Comparison of ENCODE assay signal across 2 cellular contexts in the genomic region with DNA sequence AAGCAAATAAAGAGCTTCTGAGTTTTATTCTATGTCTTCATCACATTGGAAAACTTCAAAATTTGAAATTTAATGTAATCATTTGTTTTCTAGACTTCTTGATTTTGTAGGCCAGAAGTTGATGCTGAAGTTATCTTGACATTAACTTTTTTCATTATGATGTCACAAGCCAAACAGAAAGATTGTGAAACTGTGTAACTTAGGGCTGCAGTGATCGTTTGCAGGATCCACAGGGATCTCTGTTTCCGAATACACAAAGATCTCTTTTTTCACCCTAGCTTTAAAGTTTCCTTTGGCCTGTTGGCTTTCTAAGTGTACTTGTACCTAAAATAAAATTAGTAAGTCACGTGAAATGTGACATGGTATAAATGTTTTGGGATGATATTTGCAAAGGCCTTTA.
TF ChIP-seq lines count a peak whose summit lies in the region.

No MANE protein-coding gene starts in this region.

TF ChIP-seq in SK-N-SH, 30 proteins besides CTCF, POLR2A, EP300 and RAD21 (continued from another document):
- no peak for TF ChIP-seq IRF3 (IDR thresholded peaks at IDR 0.05; ENCODE audit: low read depth, low read length)
- no peak for TF ChIP-seq MEF2A (IDR thresholded peaks at IDR 0.05; ENCODE audit: borderline replicate concordance, low read depth)
- TF ChIP-seq GATA2 (CRISPR knock-in tag; IDR thresholded peaks at IDR 0.05), result no peak
- TF ChIP-seq MAX (IDR thresholded peaks at IDR 0.05; ENCODE audit: low read depth), result no peak
- no peak for TF ChIP-seq JUND (IDR thresholded peaks at IDR 0.05)
- TF ChIP-seq TAF1 (IDR thresholded peaks at IDR 0.05; ENCODE audit: borderline replicate concordance, low read depth, low read length), result no peak
- TF ChIP-seq GABPA (IDR thresholded peaks at IDR 0.05; ENCODE audit: low read depth), result no peak
- TF ChIP-seq REST (IDR thresholded peaks at IDR 0.05; ENCODE audit: low read depth, low read length), result no peak
- TF ChIP-seq ELF1 (IDR thresholded peaks at IDR 0.05), result no peak
- TF ChIP-seq, protein P1, sequence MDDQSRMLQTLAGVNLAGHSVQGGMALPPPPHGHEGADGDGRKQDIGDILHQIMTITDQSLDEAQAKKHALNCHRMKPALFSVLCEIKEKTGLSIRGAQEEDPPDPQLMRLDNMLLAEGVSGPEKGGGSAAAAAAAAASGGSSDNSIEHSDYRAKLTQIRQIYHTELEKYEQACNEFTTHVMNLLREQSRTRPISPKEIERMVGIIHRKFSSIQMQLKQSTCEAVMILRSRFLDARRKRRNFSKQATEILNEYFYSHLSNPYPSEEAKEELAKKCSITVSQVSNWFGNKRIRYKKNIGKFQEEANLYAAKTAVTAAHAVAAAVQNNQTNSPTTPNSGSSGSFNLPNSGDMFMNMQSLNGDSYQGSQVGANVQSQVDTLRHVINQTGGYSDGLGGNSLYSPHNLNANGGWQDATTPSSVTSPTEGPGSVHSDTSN (IDR thresholded peaks at IDR 0.05), result no peak

TF ChIP-seq in SK-N-SH treated with all-trans-retinoic acid at 6 μM for 48 hours, 23 proteins besides CTCF, POLR2A, EP300 and RAD21 (continued from another document):
- TF ChIP-seq TSHZ2 (CRISPR knock-in tag; IDR thresholded peaks at IDR 0.05) (no peak), GLIS3 (CRISPR knock-in tag; IDR thresholded peaks at IDR 0.05) (no peak), PPARA (CRISPR knock-in tag; IDR thresholded peaks at IDR 0.05; ENCODE audit: borderline replicate concordance) (no peak), ESRRG (CRISPR knock-in tag; IDR thresholded peaks at IDR 0.05) (no peak), OSR1 (CRISPR knock-in tag; IDR thresholded peaks at IDR 0.05) (no peak), TCF4 (CRISPR knock-in tag; IDR thresholded peaks at IDR 0.05; ENCODE audit: borderline replicate concordance) (no peak)
- TF ChIP-seq, protein P2, sequence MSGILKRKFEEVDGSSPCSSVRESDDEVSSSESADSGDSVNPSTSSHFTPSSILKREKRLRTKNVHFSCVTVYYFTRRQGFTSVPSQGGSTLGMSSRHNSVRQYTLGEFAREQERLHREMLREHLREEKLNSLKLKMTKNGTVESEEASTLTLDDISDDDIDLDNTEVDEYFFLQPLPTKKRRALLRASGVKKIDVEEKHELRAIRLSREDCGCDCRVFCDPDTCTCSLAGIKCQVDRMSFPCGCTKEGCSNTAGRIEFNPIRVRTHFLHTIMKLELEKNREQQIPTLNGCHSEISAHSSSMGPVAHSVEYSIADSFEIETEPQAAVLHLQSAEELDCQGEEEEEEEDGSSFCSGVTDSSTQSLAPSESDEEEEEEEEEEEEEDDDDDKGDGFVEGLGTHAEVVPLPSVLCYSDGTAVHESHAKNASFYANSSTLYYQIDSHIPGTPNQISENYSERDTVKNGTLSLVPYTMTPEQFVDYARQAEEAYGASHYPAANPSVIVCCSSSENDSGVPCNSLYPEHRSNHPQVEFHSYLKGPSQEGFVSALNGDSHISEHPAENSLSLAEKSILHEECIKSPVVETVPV (CRISPR knock-in tag; IDR thresholded peaks at IDR 0.05), result no peak
- TF ChIP-seq, protein P3, sequence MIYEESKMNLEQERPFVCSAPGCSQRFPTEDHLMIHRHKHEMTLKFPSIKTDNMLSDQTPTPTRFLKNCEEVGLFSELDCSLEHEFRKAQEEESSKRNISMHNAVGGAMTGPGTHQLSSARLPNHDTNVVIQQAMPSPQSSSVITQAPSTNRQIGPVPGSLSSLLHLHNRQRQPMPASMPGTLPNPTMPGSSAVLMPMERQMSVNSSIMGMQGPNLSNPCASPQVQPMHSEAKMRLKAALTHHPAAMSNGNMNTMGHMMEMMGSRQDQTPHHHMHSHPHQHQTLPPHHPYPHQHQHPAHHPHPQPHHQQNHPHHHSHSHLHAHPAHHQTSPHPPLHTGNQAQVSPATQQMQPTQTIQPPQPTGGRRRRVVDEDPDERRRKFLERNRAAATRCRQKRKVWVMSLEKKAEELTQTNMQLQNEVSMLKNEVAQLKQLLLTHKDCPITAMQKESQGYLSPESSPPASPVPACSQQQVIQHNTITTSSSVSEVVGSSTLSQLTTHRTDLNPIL (CRISPR knock-in tag; IDR thresholded peaks at IDR 0.05; ENCODE audit: low read depth), result no peak
